8 cellular contexts compared by ENCODE assay signal in genomic region chr2:172103471-172104292, GRCh38. TPM values are rescaled to one million over a fixed set of nuclear protein-coding genes. Genes with fewer than 3 reads are reported as not detected.
DNase-seq lines count a peak whose midpoint lies in the region; ATAC-seq and TF ChIP-seq lines count a peak whose summit lies in the region.

No MANE protein-coding gene starts in this region.

- TF ChIP-seq EP300 in SK-N-SH (IDR thresholded peaks at IDR 0.05; ENCODE audit: borderline replicate concordance in 1 of 2, low read depth in 1 of 2, low read length in 1 of 2) = no peak

- H4K20me1 ChIP-seq in SK-N-SH (ENCODE audit: insufficient read depth) = no peaks in the 10 kb centered on the region

- H3K27ac Mint-ChIP-seq in activated naive CD8-positive, alpha-beta T cell treated with anti-CD3 and anti-CD28 coated beads, Interleukin-2, amount 10 ng/mL, durations not matched to agents 7 days and 5 days = no peak overlapping the region

- H3K4me3 Mint-ChIP-seq in activated naive CD8-positive, alpha-beta T cell treated with anti-CD3 and anti-CD28 coated beads, Interleukin-2, amount 10 ng/mL, durations not matched to agents 7 days and 5 days = peak overlapping the region; percentile 84

- CTCF ChIA-PET in SK-N-SH (lab: Yijun Ruan, JAX) = interaction anchor here (0.7 to 8.7 kb wide), 45 partner anchors 8 to 533 kb away, joined by 3 to 96 read pairs (median 3); partner anchors contain the start of genes DLX1, DYNC1I2 and HAT1

- H2AFZ ChIP-seq in SK-N-SH (ENCODE audit: low read depth) = peak overlapping the region; percentile 90

- H3K4me3 ChIP-seq in SK-N-SH (ENCODE audit: low read depth in 2 of 2, low read length in 1 of 2) (peak overlapping the region; percentile 51 to 64), cardiac muscle cell (peak overlapping the region; percentile 37)

- POLR2A ChIA-PET in SK-N-SH (lab: Yijun Ruan, JAX) = no interaction called here
- POLR2A ChIA-PET in activated naive CD8-positive, alpha-beta T cell treated with anti-CD3 and anti-CD28 coated beads, Interleukin-2, amount 10 ng/mL, durations not matched to agents 7 days and 5 days (lab: Charles Lee) = interaction anchor here (1.2 kb wide), 1 partner anchor 21 kb away, joined by 3 read pairs; no protein-coding TSS in a partner anchor

- H3K27me3 Mint-ChIP-seq in activated naive CD8-positive, alpha-beta T cell treated with anti-CD3 and anti-CD28 coated beads, Interleukin-2, amount 10 ng/mL, durations not matched to agents 7 days and 5 days = peaks cover 87% of the 10 kb centered on the region

- no peaks in the 10 kb centered on the region for H3K79me2 ChIP-seq in SK-N-SH (ENCODE audit: insufficient read depth)

- DNase-seq in Daoy (ENCODE audit: low read depth) = peak; percentile 90
- DNase-seq in LHCN-M2 (ENCODE audit: low read depth) = peak; percentile 85
- DNase-seq in SK-N-SH = peak; percentile 89
- peak; percentile 84 for DNase-seq in activated naive CD8-positive, alpha-beta T cell treated with anti-CD3 and anti-CD28 coated beads, Interleukin-2, amount 10 ng/mL, durations not matched to agents 7 days and 5 days
- DNase-seq in cardiac muscle cell (ENCODE audit: low read depth in 1 of 2, low spot score in 1 of 2) = peak; percentile 89 to 90
- peak; percentile 64 for DNase-seq in pulmonary artery endothelial cell (ENCODE audit: low read depth, low spot score)
- DNase-seq in mesenteric fat pad (ENCODE audit: low spot score) = no peak

- no peaks in the 10 kb centered on the region for H3K9me3 Mint-ChIP-seq in activated naive CD8-positive, alpha-beta T cell treated with anti-CD3 and anti-CD28 coated beads, Interleukin-2, amount 10 ng/mL, durations not matched to agents 7 days and 5 days

- H3K27ac ChIP-seq in SK-N-SH (ENCODE audit: low read depth in 2 of 2, low read length in 1 of 2) = no peak overlapping the region
- no peak overlapping the region for H3K27ac ChIP-seq in cardiac muscle cell

- TF ChIP-seq CTCF in SK-N-SH (IDR thresholded peaks at IDR 0.05) (peak; percentile 97), cardiac muscle cell (IDR thresholded peaks at IDR 0.05; ENCODE audit: low read depth, low read length) (peak; percentile 94)

- H3K4me1 ChIP-seq in SK-N-SH (ENCODE audit: control insufficient read depth in 1 of 2, insufficient read depth in 2 of 2, low read depth in 1 of 2, low read length in 1 of 2) (peaks cover 1 to 31% of the 10 kb centered on the region in 2 experiments; a peak in 2 of 4 replicates), cardiac muscle cell (ENCODE audit: low read depth) (peaks cover 19% of the 10 kb centered on the region)

- H3K27me3 ChIP-seq in SK-N-SH (ENCODE audit: insufficient read depth) (peaks cover 21% of the 10 kb centered on the region; the same call in 1 of the 2 replicates), cardiac muscle cell (peaks cover 99% of the 10 kb centered on the region)

- H3K9me3 ChIP-seq in SK-N-SH (no peaks in the 10 kb centered on the region), cardiac muscle cell (ENCODE audit: low read depth) (no peaks in the 10 kb centered on the region)

- peaks cover 48% of the 10 kb centered on the region for H3K4me1 Mint-ChIP-seq in activated naive CD8-positive, alpha-beta T cell treated with anti-CD3 and anti-CD28 coated beads, Interleukin-2, amount 10 ng/mL, durations not matched to agents 7 days and 5 days

- peaks cover 8% of the 10 kb centered on the region for H3F3A ChIP-seq in SK-N-SH (replicated peaks; ENCODE audit: insufficient read depth)

- H3K4me2 ChIP-seq in SK-N-SH = peak overlapping the region; percentile 75

- ATAC-seq in activated naive CD8-positive, alpha-beta T cell treated with anti-CD3 and anti-CD28 coated beads, Interleukin-2, amount 10 ng/mL, durations not matched to agents 7 days and 5 days (ENCODE audit: low read depth) = no peak
- no peak for ATAC-seq in HG02938 (IDR thresholded peaks at IDR 0.05; ENCODE audit: unreplicated experiment)

- no peak overlapping the region for H3K9ac ChIP-seq in SK-N-SH

- WGBS in SK-N-SH (ENCODE audit: low lambda C conversion rate) = under 1% methylated on average over 25 of the region's 25 CpGs

- H3K36me3 ChIP-seq in SK-N-SH (replicated peaks in 1 of 2; ENCODE audit: control insufficient read depth in 1 of 2, insufficient read depth in 2 of 2, low read length in 1 of 2) (no peaks in the 10 kb centered on the region), cardiac muscle cell (no peaks in the 10 kb centered on the region)

- no peaks in the 10 kb centered on the region for H3K9me2 ChIP-seq in SK-N-SH

- no peaks in the 10 kb centered on the region for H3K36me3 Mint-ChIP-seq in activated naive CD8-positive, alpha-beta T cell treated with anti-CD3 and anti-CD28 coated beads, Interleukin-2, amount 10 ng/mL, durations not matched to agents 7 days and 5 days

- TF ChIP-seq RAD21 in SK-N-SH (IDR thresholded peaks at IDR 0.05; ENCODE audit: low read length) = peak; percentile 89

TF ChIP-seq in SK-N-SH, 30 proteins besides CTCF, POLR2A, EP300 and RAD21 (continues in another document):
- TF ChIP-seq USF1 (IDR thresholded peaks at IDR 0.05; ENCODE audit: borderline replicate concordance, low read depth) (no peak), SMC3 (IDR thresholded peaks at IDR 0.05; ENCODE audit: low read depth, low read length) (peak; percentile 93), GABPA (IDR thresholded peaks at IDR 0.05; ENCODE audit: low read depth) (no peak), NRF1 (IDR thresholded peaks at IDR 0.05; ENCODE audit: low read depth, low read length) (no peak), MAX (IDR thresholded peaks at IDR 0.05; ENCODE audit: low read depth) (no peak), USF2 (IDR thresholded peaks at IDR 0.05; ENCODE audit: borderline replicate concordance, low read depth, low read length) (no peak), FOSL2 (IDR thresholded peaks at IDR 0.05; ENCODE audit: borderline replicate concordance, low read depth) (no peak), PBX3 (IDR thresholded peaks at IDR 0.05) (no peak), TEAD4 (IDR thresholded peaks at IDR 0.05; ENCODE audit: borderline replicate concordance, insufficient read depth) (no peak), MEF2A (IDR thresholded peaks at IDR 0.05; ENCODE audit: borderline replicate concordance, low read depth) (no peak), FOXM1 (IDR thresholded peaks at IDR 0.05; ENCODE audit: low read depth) (no peak), SIN3A (IDR thresholded peaks at IDR 0.05; ENCODE audit: borderline replicate concordance, low read depth, low read length) (peak; percentile 70; the same call in 1 of the 2 replicates), GATA2 (CRISPR knock-in tag; IDR thresholded peaks at IDR 0.05) (no peak)

RNA-seq across cellular contexts. Expression of gene DLX2, which starts 1.0 kb away (rescaled TPM):
- 0.51 and 2.2 TPM in 2 replicates for total RNA-seq in Daoy (2014; rRNA removed; shearing (Covaris generic))
- total RNA-seq in LHCN-M2 (2014; rRNA removed) (0.32 and 0.75 TPM in 2 replicates), cardiac muscle cell (not detected in 2 replicates), pulmonary artery endothelial cell (not detected in 2 replicates), mesenteric fat pad (not detected)
- 0.47 TPM for polyA plus RNA-seq in LHCN-M2 (2012)
- polyA plus RNA-seq in SK-N-SH (2012; rRNA removed) (0.02 TPM in 2 replicates), cardiac muscle cell (0.26 TPM in 1 of 2 replicates, not detected in the other)
- polyA plus RNA-seq in SK-N-SH (2012; cell fraction: cytosol; rRNA removed) = 0.03 TPM in 2 replicates
- 0.13 and 0.15 TPM in 2 replicates for polyA plus RNA-seq in SK-N-SH (2012; cell fraction: nucleus; rRNA removed)
- not detected for total RNA-seq in activated naive CD8-positive, alpha-beta T cell treated with anti-CD3 and anti-CD28 coated beads, Interleukin-2, amount 10 ng/mL, durations not matched to agents 7 days and 5 days

RNA-seq across cellular contexts. Expression of gene DLX1, which starts 18.4 kb away (rescaled TPM):
- 7.3 and 7.4 TPM in 2 replicates for total RNA-seq in Daoy (2014; rRNA removed; shearing (Covaris generic))
- total RNA-seq in LHCN-M2 (2014; rRNA removed) (4.6 and 5.6 TPM in 2 replicates), cardiac muscle cell (not detected in 2 replicates), pulmonary artery endothelial cell (0.07 and 0.11 TPM in 2 replicates), mesenteric fat pad (0.19 TPM)
- polyA plus RNA-seq in LHCN-M2 (2012) = 3.5 TPM
- polyA plus RNA-seq in SK-N-SH (2012; rRNA removed) (0.07 and 0.13 TPM in 2 replicates), cardiac muscle cell (not detected in 2 replicates)
- polyA plus RNA-seq in SK-N-SH (2012; cell fraction: cytosol; rRNA removed) = 0.09 and 0.12 TPM in 2 replicates
- 0.22 and 0.37 TPM in 2 replicates for polyA plus RNA-seq in SK-N-SH (2012; cell fraction: nucleus; rRNA removed)
- total RNA-seq in activated naive CD8-positive, alpha-beta T cell treated with anti-CD3 and anti-CD28 coated beads, Interleukin-2, amount 10 ng/mL, durations not matched to agents 7 days and 5 days = not detected
